Comparison of ENCODE assay signal across 23 cellular contexts in genomic region chr15:30895461-30896210, GRCh38.
"Had no signal": no experiment of that assay in that cellular context is flagged by ENCODE, and none has a peak within 500 bp of the region (broad histone marks: within the 10 kb centered on the region; RNA-seq: fewer than 3 reads in every experiment).

No MANE protein-coding gene starts in this region.

- H3K9me3 Mint-ChIP-seq: effector memory CD8-positive, alpha-beta T cell; endodermal cell; mesothelial cell of epicardium; naive B cell had no signal

- H3K9me3 ChIP-seq: esophagus squamous epithelium, gastrocnemius medialis, heart right ventricle, left lung, lower lobe of right lung, mucosa of descending colon had no signal

- H3K27me3 Mint-ChIP-seq: effector memory CD8-positive, alpha-beta T cell; naive B cell had no signal

- DNase-seq: effector CD8-positive, alpha-beta T cell; effector memory CD8-positive, alpha-beta T cell; erythroblast; esophagus squamous epithelium; foreskin fibroblast; foreskin melanocyte; gastrocnemius medialis; glutamatergic neuron; head of caudate nucleus; heart right ventricle; hippocampal formation; left cardiac atrium; left ventricle myocardium superior; lower lobe of right lung; mesenchymal stem cell; mucosa of descending colon; naive B cell had no signal

- H3K27ac Mint-ChIP-seq: effector memory CD8-positive, alpha-beta T cell; endodermal cell; mesothelial cell of epicardium had no signal

- H3K4me3 ChIP-seq: coronary artery, esophagus squamous epithelium, gastrocnemius medialis, heart right ventricle, left lung, lower lobe of right lung, mucosa of descending colon had no signal

- H3K4me3 Mint-ChIP-seq: effector memory CD8-positive, alpha-beta T cell; endodermal cell; mesothelial cell of epicardium had no signal

- H3K36me3 Mint-ChIP-seq: mesothelial cell of epicardium, naive B cell had no signal

- H3K36me3 ChIP-seq: esophagus squamous epithelium, gastrocnemius medialis, heart right ventricle, left lung, lower lobe of right lung had no signal

- ATAC-seq: effector memory CD8-positive, alpha-beta T cell; esophagus mucosa; gastrocnemius medialis; heart right ventricle; left cardiac atrium; left lung; left ventricle myocardium superior; lower lobe of right lung; mucosa of descending colon had no signal

- H3K27ac ChIP-seq: coronary artery, epithelial cell of prostate, esophagus squamous epithelium, gastrocnemius medialis, heart right ventricle, left lung, lower lobe of right lung had no signal

- H3K27me3 ChIP-seq: esophagus squamous epithelium, gastrocnemius medialis, heart right ventricle, left lung had no signal

- H3K4me1 ChIP-seq: gastrocnemius medialis, heart right ventricle, left lung, lower lobe of right lung had no signal
